In genomic region chr3:32696523-32696922, GRCh38 we compare ENCODE assay signal across 33 cellular contexts.
"Had no signal": no experiment of that assay in that cellular context is flagged by ENCODE, and none has a peak within 500 bp of the region (broad histone marks: within the 10 kb centered on the region; RNA-seq: fewer than 3 reads in every experiment).

No MANE protein-coding gene starts in this region.

- H3K4me3 ChIP-seq: adrenal gland, ascending aorta, body of pancreas, breast epithelium, cardiac muscle cell had no signal

- ATAC-seq: activated naive CD4-positive, alpha-beta T cell treated with anti-CD3 and anti-CD28 coated beads, Interleukin-2, amount 50 U/mL, for 72 hours; activated naive CD8-positive, alpha-beta T cell treated with anti-CD3 and anti-CD28 coated beads, Interleukin-2, amount 50 U/mL, for 24 hours; activated T-cell treated with anti-CD3 and anti-CD28 coated beads, Interleukin-2, amount 50 U/mL, for 4 hours; activated T-cell treated with anti-CD3 and anti-CD28 coated beads, Interleukin-2, amount 50 U/mL, for 72 hours; activated T-helper 17 cell treated with anti-CD3 and anti-CD28 coated beads, Interleukin-2, amount 50 U/mL, for 72 hours; body of pancreas had no signal

- H3K4me1 ChIP-seq: adrenal gland, ascending aorta, breast epithelium had no signal

- H3K27me3 ChIP-seq: adrenal gland, ascending aorta, body of pancreas, brain microvascular endothelial cell, breast epithelium, cardiac muscle cell had no signal

- H3K27ac ChIP-seq: adrenal gland, ascending aorta, body of pancreas, brain microvascular endothelial cell, breast epithelium, cardiac muscle cell had no signal

- H3K36me3 ChIP-seq: adrenal gland, ascending aorta, brain microvascular endothelial cell, breast epithelium, cardiac muscle cell had no signal

- H3K9me3 ChIP-seq: adrenal gland, ascending aorta, body of pancreas, breast epithelium had no signal

- FAIRE-seq: astrocyte, bronchial epithelial cell had no signal

- DNase-seq: activated effector memory CD4-positive, alpha-beta T cell treated with anti-CD3 and anti-CD28 coated beads, Interleukin-2, amount 50 U/mL, for 16 hours; activated effector memory CD4-positive, alpha-beta T cell treated with Interleukin-2 at 50 U/mL for 16 hours; activated gamma-delta T cell; activated gamma-delta T cell treated with Interleukin-2 at 50 U/mL for 16 hours; activated naive CD4-positive, alpha-beta T cell; activated naive CD4-positive, alpha-beta T cell treated with anti-CD3 and anti-CD28 coated beads for 36 hours; activated naive CD4-positive, alpha-beta T cell treated with anti-CD3 and anti-CD28 coated beads, Interleukin-2, amount 10 ng/mL, durations not matched to agents 7 days and 5 days; activated naive CD4-positive, alpha-beta T cell treated with anti-CD3 and anti-CD28 coated beads, Interleukin-2, amount 50 U/mL, for 16 hours; activated naive CD4-positive, alpha-beta T cell treated with Interleukin-2 at 50 U/mL for 16 hours; activated naive CD8-positive, alpha-beta T cell treated with anti-CD3 and anti-CD28 coated beads for 36 hours; activated naive CD8-positive, alpha-beta T cell treated with anti-CD3 and anti-CD28 coated beads, Interleukin-2, amount 10 ng/mL, durations not matched to agents 7 days and 5 days; activated naive CD8-positive, alpha-beta T cell treated with anti-CD3 and anti-CD28 coated beads, Interleukin-2, amount 50 U/mL, for 24 hours; activated T-cell treated with anti-CD3 and anti-CD28 coated beads, Interleukin-2, amount 50 U/mL, for 24 hours; activated T-cell treated with anti-CD3 and anti-CD28 coated beads, Interleukin-2, amount 50 U/mL, for 4 hours; activated T-cell treated with anti-CD3 and anti-CD28 coated beads, Interleukin-2, amount 50 U/mL, for 48 hours; activated T-cell treated with anti-CD3 and anti-CD28 coated beads, Interleukin-2, amount 50 U/mL, for 72 hours; adrenal gland; amniotic stem cell; amygdala; anterior cingulate cortex; aorta; body of pancreas; brain microvascular endothelial cell; caudate nucleus; central memory CD4-positive, alpha-beta T cell; cerebellar nuclear complex had no signal
